Comparison of ENCODE assay signal across 14 cellular contexts in the genomic region with DNA sequence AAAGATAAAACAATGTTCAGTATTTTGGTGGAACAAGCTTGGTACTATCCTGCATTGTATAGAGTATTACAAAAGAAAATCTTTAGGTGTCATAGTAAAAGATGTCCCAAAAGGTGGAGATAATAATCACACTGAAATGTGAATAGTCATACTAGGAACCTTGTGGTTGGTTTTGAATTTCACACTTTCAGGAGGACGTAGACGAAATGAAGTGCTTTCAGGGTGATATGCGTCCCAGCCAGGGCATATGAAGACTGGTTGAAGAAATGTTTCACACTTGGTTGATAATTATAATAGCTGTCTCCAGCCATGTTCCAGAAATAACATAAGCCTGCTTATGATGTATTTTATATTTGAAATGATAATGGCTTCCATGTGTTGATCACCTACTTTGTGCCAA.
DNase-seq lines count a peak whose midpoint lies in the region; ATAC-seq and TF ChIP-seq lines count a peak whose summit lies in the region.
"Had no signal": no experiment of that assay in that cellular context is flagged by ENCODE, and none has a peak within 500 bp of the region (broad histone marks: within the 10 kb centered on the region; RNA-seq: fewer than 3 reads in every experiment).

No MANE protein-coding gene starts in this region.

- DNase-seq in upper lobe of right lung (no peak), HUDEP-2 (lab: John Stamatoyannopoulos, UW; ENCODE audit: unreplicated experiment in 76 of 76) (no peak), DMS 273 (lab: John Stamatoyannopoulos, UW; ENCODE audit: unreplicated experiment) (no peak), chondrocyte (ENCODE audit: low spot score) (no peak)
- DNase-seq: activated naive CD4-positive, alpha-beta T cell treated with Interleukin-2 at 50 U/mL for 16 hours; lower lobe of right lung; NCI-H1105 treated with DMSO at 0.1 percent for 48 hours; OCI-M1; T1000; thyroid gland had no signal

- no peak overlapping the region for H3K4me3 ChIP-seq in upper lobe of right lung
- H3K4me3 ChIP-seq: lower lobe of right lung, thyroid gland had no signal

- intact Hi-C loops in upper lobe of right lung (cut with DNase I), result no loop called here

- peaks cover 15% of the 10 kb centered on the region for H3K4me1 Mint-ChIP-seq in activated naive CD8-positive, alpha-beta T cell (ENCODE audit: low read depth)
- peaks cover 8% of the 10 kb centered on the region for H3K4me1 Mint-ChIP-seq in chondrocyte (ENCODE audit: low read depth)

- no peaks in the 10 kb centered on the region for H3K36me3 ChIP-seq in upper lobe of right lung
- H3K36me3 ChIP-seq: thyroid gland had no signal

- H3K9me3 Mint-ChIP-seq in activated naive CD8-positive, alpha-beta T cell (ENCODE audit: low read depth), result no peaks in the 10 kb centered on the region
- no peaks in the 10 kb centered on the region for H3K9me3 Mint-ChIP-seq in chondrocyte (ENCODE audit: low read depth)

- no peak for TF ChIP-seq CTCF in upper lobe of right lung (IDR thresholded peaks at IDR 0.05)
- no peak for TF ChIP-seq CTCF in chondrocyte (IDR thresholded peaks at IDR 0.05)

- no peaks in the 10 kb centered on the region for H3K27me3 ChIP-seq in upper lobe of right lung
- H3K27me3 ChIP-seq: thyroid gland had no signal

- H3K36me3 Mint-ChIP-seq in activated naive CD8-positive, alpha-beta T cell, result no peaks in the 10 kb centered on the region
- H3K36me3 Mint-ChIP-seq in chondrocyte (ENCODE audit: low read depth), result peaks cover 3% of the 10 kb centered on the region

- ATAC-seq in GM18519 (IDR thresholded peaks at IDR 0.05; ENCODE audit: low FRiP score, unreplicated experiment) (peak; percentile 76), GM19468 (IDR thresholded peaks at IDR 0.05; ENCODE audit: extremely low read depth, unreplicated experiment) (peak; percentile 71), HG03064 (IDR thresholded peaks at IDR 0.05; ENCODE audit: low read depth, unreplicated experiment) (peak; percentile 65), upper lobe of right lung (no peak)
- ATAC-seq: lower lobe of right lung had no signal

- no peaks in the 10 kb centered on the region for H3K4me1 ChIP-seq in upper lobe of right lung
- H3K4me1 ChIP-seq: lower lobe of right lung had no signal

- H3K27me3 Mint-ChIP-seq in activated naive CD8-positive, alpha-beta T cell, result no peaks in the 10 kb centered on the region
- no peaks in the 10 kb centered on the region for H3K27me3 Mint-ChIP-seq in chondrocyte (ENCODE audit: low read depth)

- no peaks in the 10 kb centered on the region for H3K9me3 ChIP-seq in upper lobe of right lung
- H3K9me3 ChIP-seq: lower lobe of right lung, thyroid gland had no signal

- peak overlapping the region; percentile 16 for H3K27ac Mint-ChIP-seq in activated naive CD8-positive, alpha-beta T cell
- no peak overlapping the region for H3K27ac Mint-ChIP-seq in chondrocyte (ENCODE audit: unreplicated experiment)

- no peak overlapping the region for H3K27ac ChIP-seq in upper lobe of right lung
- H3K27ac ChIP-seq: lower lobe of right lung, thyroid gland had no signal

- H3K4me3 Mint-ChIP-seq in activated naive CD8-positive, alpha-beta T cell, result no peak overlapping the region
- H3K4me3 Mint-ChIP-seq in chondrocyte (ENCODE audit: unreplicated experiment), result no peak overlapping the region
